Comparison of ENCODE assay signal across 18 cellular contexts in genomic region chr22:26574001-26574723, GRCh38. TPM values are rescaled to one million over a fixed set of nuclear protein-coding genes. Genes with fewer than 3 reads are reported as not detected.
A peak's percentile ranks its signal among the peaks of the same experiment; 100 is the strongest.
DNase-seq lines count a peak whose midpoint lies in the region; ATAC-seq and TF ChIP-seq lines count a peak whose summit lies in the region.
"Had no signal": no experiment of that assay in that cellular context is flagged by ENCODE, and none has a peak within 500 bp of the region (broad histone marks: within the 10 kb centered on the region; RNA-seq: fewer than 3 reads in every experiment).

No MANE protein-coding gene starts in this region.

- no peak overlapping the region for H2AFZ ChIP-seq in Loucy (ENCODE audit: low read length)
- H2AFZ ChIP-seq: neural progenitor cell had no signal

- H3F3A ChIP-seq in Loucy (ENCODE audit: low read depth): peaks cover 3% of the 10 kb centered on the region; the same call in 1 of the 2 replicates

- intact Hi-C loops in CD14-positive monocyte (cut with micrococcal nuclease): no loop called here
- intact Hi-C loops in ovary (cut with DNase I): no loop called here

- in situ Hi-C loops in ACHN (cut with HindIII; ENCODE audit: low pct_ligation_motif_present, low pct_unique_long_range_greater_than_20kb, low sequenced_read_pairs): no loop called here

- H4K20me1 ChIP-seq in Loucy (ENCODE audit: insufficient read depth, low read length, poor library complexity, severe bottlenecking): no peaks in the 10 kb centered on the region

- peak overlapping the region; percentile 94 to 98 (median 96) for H3K27ac Mint-ChIP-seq in CD14-positive monocyte
- peak overlapping the region; percentile 84 to 89 for H3K27ac Mint-ChIP-seq in effector memory CD8-positive, alpha-beta T cell
- peak overlapping the region; percentile 75 to 96 for H3K27ac Mint-ChIP-seq in natural killer cell treated with Interleukin-12 subunit alpha and Interleukin-12 subunit beta and Interleukin-15 and Interleukin-18, amount 100 ng/mL, for 72 hours
- H3K27ac Mint-ChIP-seq: memory B cell, neural progenitor cell had no signal

- TF ChIP-seq CTCF in CD14-positive monocyte (IDR thresholded peaks at IDR 0.05) (no peak), Loucy (conservative IDR thresholded peaks at IDR 0.05; ENCODE audit: low read length) (no peak), ovary (IDR thresholded peaks at IDR 0.05) (no peak)

- H3K9me2 ChIP-seq in Loucy (replicated peaks; ENCODE audit: low read depth, low read length): no peaks in the 10 kb centered on the region

- H3K27ac ChIP-seq in ovary: no peak overlapping the region
- H3K27ac ChIP-seq: neural progenitor cell had no signal

- WGBS in ovary, 3 donors: 81 to 84% (median 82%) methylated on average over 7 of the region's 7 CpGs

- ATAC-seq in effector memory CD8-positive, alpha-beta T cell (replicated peaks): no peak
- ATAC-seq in natural killer cell treated with Interleukin-12 subunit alpha and Interleukin-12 subunit beta and Interleukin-15 and Interleukin-18, amount 100 ng/mL, for 72 hours: no peak
- ATAC-seq: activated T-cell treated with anti-CD3 and anti-CD28 coated beads, Interleukin-2, amount 50 U/mL, for 4 hours had no signal

- H3K9me3 ChIP-seq in Loucy (ENCODE audit: insufficient read depth, low read depth, low read length) (no peaks in the 10 kb centered on the region), ovary (no peaks in the 10 kb centered on the region)
- H3K9me3 ChIP-seq: tibial nerve had no signal

- peaks cover 0 to 6% (median 0%) of the 10 kb centered on the region in 7 donors for H3K9me3 Mint-ChIP-seq in CD14-positive monocyte
- no peaks in the 10 kb centered on the region for H3K9me3 Mint-ChIP-seq in effector memory CD8-positive, alpha-beta T cell
- no peaks in the 10 kb centered on the region for H3K9me3 Mint-ChIP-seq in natural killer cell treated with Interleukin-12 subunit alpha and Interleukin-12 subunit beta and Interleukin-15 and Interleukin-18, amount 100 ng/mL, for 72 hours
- H3K9me3 Mint-ChIP-seq: activated T-cell treated with anti-CD3 and anti-CD28 coated beads, Interleukin-2, amount 50 U/mL, for 4 hours; memory B cell; neural progenitor cell had no signal

- peak overlapping the region; percentile 55 for H3K4me2 ChIP-seq in Loucy (ENCODE audit: low read depth, low read length, poor library complexity, severe bottlenecking)
- H3K4me2 ChIP-seq: neural progenitor cell had no signal

- H3K36me3 ChIP-seq in Loucy (ENCODE audit: insufficient read depth, low read length) (no peaks in the 10 kb centered on the region), ovary (no peaks in the 10 kb centered on the region)
- H3K36me3 ChIP-seq: neural progenitor cell, tibial nerve had no signal

- peaks cover 43% of the 10 kb centered on the region for H3K79me2 ChIP-seq in Loucy (ENCODE audit: insufficient read depth, low read length)

- peaks cover 0 to 5% (median 2%) of the 10 kb centered on the region in 3 donors for H3K27me3 Mint-ChIP-seq in CD14-positive monocyte (ENCODE audit: low read depth in 3 of 3)
- no peaks in the 10 kb centered on the region for H3K27me3 Mint-ChIP-seq in effector memory CD8-positive, alpha-beta T cell
- H3K27me3 Mint-ChIP-seq in natural killer cell treated with Interleukin-12 subunit alpha and Interleukin-12 subunit beta and Interleukin-15 and Interleukin-18, amount 100 ng/mL, for 72 hours: no peaks in the 10 kb centered on the region
- H3K27me3 Mint-ChIP-seq: memory B cell had no signal

- no peak for TF ChIP-seq EP300 in ovary (IDR thresholded peaks at IDR 0.05)

- peak overlapping the region; percentile 37 for H3K9ac ChIP-seq in Loucy (ENCODE audit: low read depth, low read length, poor library complexity, severe bottlenecking)
- H3K9ac ChIP-seq: neural progenitor cell had no signal

- DNase-seq in CD14-positive monocyte (ENCODE audit: low spot score) (no peak), dedifferentiated amniotic fluid mesenchymal stem cell (ENCODE audit: extremely low spot score) (no peak), ovary (no peak), ACHN (no peak), cerebellar cortex (ENCODE audit: low spot score) (no peak)
- no peak for DNase-seq in effector memory CD8-positive, alpha-beta T cell
- DNase-seq in natural killer cell treated with Interleukin-12 subunit alpha and Interleukin-12 subunit beta and Interleukin-15 and Interleukin-18, amount 100 ng/mL, for 72 hours (ENCODE audit: low spot score): peak; percentile 25
- DNase-seq: activated CD4-positive, alpha-beta T cell treated with anti-CD3 and anti-CD28 coated beads, Interleukin-2, amount 50 U/mL, for 48 hours; activated T-cell treated with anti-CD3 and anti-CD28 coated beads, Interleukin-2, amount 50 U/mL, for 4 hours; Karpas-422; NCI-H1092; NCI-H2081 treated with DMSO at 0.1 percent for 48 hours; NCI-H524 had no signal

- H3K27me3 ChIP-seq in Loucy (ENCODE audit: insufficient read depth, low read length, poor library complexity, severe bottlenecking): no peaks in the 10 kb centered on the region
- H3K27me3 ChIP-seq in ovary: no peaks in the 10 kb centered on the region
- H3K27me3 ChIP-seq: neural progenitor cell, tibial nerve had no signal

- peaks cover 33% of the 10 kb centered on the region for H3K4me1 ChIP-seq in Loucy (ENCODE audit: insufficient read depth, low read length, poor library complexity, severe bottlenecking)
- H3K4me1 ChIP-seq in ovary (ENCODE audit: insufficient read depth): no peaks in the 10 kb centered on the region
- H3K4me1 ChIP-seq: neural progenitor cell had no signal

- peaks cover 89% of the 10 kb centered on the region for H3K4me1 Mint-ChIP-seq in CD14-positive monocyte
- peaks cover 64 to 82% of the 10 kb centered on the region in 2 donors for H3K4me1 Mint-ChIP-seq in effector memory CD8-positive, alpha-beta T cell (ENCODE audit: low read depth in 2 of 2)
- H3K4me1 Mint-ChIP-seq in natural killer cell treated with Interleukin-12 subunit alpha and Interleukin-12 subunit beta and Interleukin-15 and Interleukin-18, amount 100 ng/mL, for 72 hours (ENCODE audit: low read depth in 2 of 2): peaks cover 70 to 74% of the 10 kb centered on the region in 2 donors

- no peak for TF ChIP-seq POLR2A in ovary (IDR thresholded peaks at IDR 0.05)

- H3K36me3 Mint-ChIP-seq in CD14-positive monocyte: peaks cover 30 to 43% of the 10 kb centered on the region in 2 donors
- H3K36me3 Mint-ChIP-seq in effector memory CD8-positive, alpha-beta T cell (ENCODE audit: insufficient read depth): peaks cover 17% of the 10 kb centered on the region
- peaks cover 6% of the 10 kb centered on the region for H3K36me3 Mint-ChIP-seq in natural killer cell treated with Interleukin-12 subunit alpha and Interleukin-12 subunit beta and Interleukin-15 and Interleukin-18, amount 100 ng/mL, for 72 hours
- H3K36me3 Mint-ChIP-seq: neural progenitor cell had no signal

- H3K4me3 ChIP-seq in Loucy (ENCODE audit: low read length, poor library complexity, severe bottlenecking): no peak overlapping the region
- H3K4me3 ChIP-seq in ovary: no peak overlapping the region
- H3K4me3 ChIP-seq: neural progenitor cell, tibial nerve had no signal

- H3K4me3 Mint-ChIP-seq in CD14-positive monocyte: peak overlapping the region in 1 of 2 donors; percentile 59
- no peak overlapping the region for H3K4me3 Mint-ChIP-seq in effector memory CD8-positive, alpha-beta T cell
- peak overlapping the region; percentile 49 for H3K4me3 Mint-ChIP-seq in natural killer cell treated with Interleukin-12 subunit alpha and Interleukin-12 subunit beta and Interleukin-15 and Interleukin-18, amount 100 ng/mL, for 72 hours
- H3K4me3 Mint-ChIP-seq: activated T-cell treated with anti-CD3 and anti-CD28 coated beads, Interleukin-2, amount 50 U/mL, for 4 hours; memory B cell; neural progenitor cell had no signal

RNA-seq across cellular contexts. Expression of gene TPST2, which starts 15.8 kb away (rescaled TPM):
- polyA plus RNA-seq in CD14-positive monocyte (10 to 100 TPM; 62.8 to 69.5 TPM), ovary (10 to 100 TPM; 14.7 to 15.0 TPM)
- total RNA-seq in natural killer cell treated with Interleukin-12 subunit alpha and Interleukin-12 subunit beta and Interleukin-15 and Interleukin-18, amount 100 ng/mL, for 72 hours: 10 to 100 TPM; 43.1 to 43.6 TPM
- total RNA-seq in ovary: 10 to 100 TPM; 10.5 to 28.5 (median 15.5) TPM

RNA-seq across cellular contexts. Expression of gene CRYBB1, which starts 43.7 kb away (rescaled TPM):
- polyA plus RNA-seq in CD14-positive monocyte (1 to 10 TPM in 1 of 2 donors, under 1 TPM in 1; 0.78 to 1.6 TPM), ovary (under 1 TPM; 0.48 to 0.80 TPM)
- not detected for total RNA-seq in natural killer cell treated with Interleukin-12 subunit alpha and Interleukin-12 subunit beta and Interleukin-15 and Interleukin-18, amount 100 ng/mL, for 72 hours
- 1 to 10 TPM in 1 of 7 donors, under 1 TPM in 4, not detected in 2; 0.26 to 1.4 (median 0.34) TPM for total RNA-seq in ovary
- total RNA-seq: activated T-cell treated with anti-CD3 and anti-CD28 coated beads, Interleukin-2, amount 50 U/mL, for 4 hours; pulmonary artery endothelial cell had no signal

RNA-seq across cellular contexts. Expression of gene CRYBA4, which starts 47.6 kb away (rescaled TPM):
- polyA plus RNA-seq in CD14-positive monocyte: not detected
- not detected for total RNA-seq in natural killer cell treated with Interleukin-12 subunit alpha and Interleukin-12 subunit beta and Interleukin-15 and Interleukin-18, amount 100 ng/mL, for 72 hours
- total RNA-seq in ovary: under 1 TPM in 1 of 7 donors, not detected in 6; 0.59 TPM
- polyA plus RNA-seq in ovary: not detected
- total RNA-seq: activated T-cell treated with anti-CD3 and anti-CD28 coated beads, Interleukin-2, amount 50 U/mL, for 4 hours; pulmonary artery endothelial cell; tibial nerve had no signal
